8 cellular contexts compared by ENCODE assay signal in the genomic region with DNA sequence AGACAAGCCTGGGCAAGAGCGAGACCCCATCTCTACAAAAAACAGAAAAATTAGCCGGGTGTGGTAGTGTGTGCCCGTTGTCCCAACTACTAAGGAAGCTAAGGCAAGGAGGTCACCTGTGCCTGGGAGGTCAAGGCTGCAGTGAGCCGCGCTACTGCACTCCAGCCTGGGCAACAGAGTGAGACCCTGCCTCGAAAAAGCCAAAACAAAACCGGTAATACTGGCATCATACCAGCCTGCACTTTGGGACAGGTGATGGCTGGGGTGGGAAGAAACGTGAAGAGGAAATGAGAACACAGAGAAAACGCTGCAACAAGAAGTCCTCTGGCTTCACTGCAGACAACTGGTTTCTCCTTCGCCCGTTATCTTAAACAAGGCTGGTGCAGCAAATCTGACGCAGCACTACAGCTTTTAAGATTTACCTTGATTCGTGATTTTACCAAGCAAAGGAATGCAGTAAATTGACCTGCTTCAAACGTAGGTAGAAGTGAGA. TPM values are rescaled to one million over a fixed set of nuclear protein-coding genes. Genes with fewer than 3 reads are reported as not detected.
DNase-seq lines count a peak whose midpoint lies in the region; ATAC-seq and TF ChIP-seq lines count a peak whose summit lies in the region.

No MANE protein-coding gene starts in this region.

- H3K9me3 ChIP-seq in WERI-Rb-1 (ENCODE audit: severe bottlenecking): no peaks in the 10 kb centered on the region

- intact Hi-C loops in sciatic nerve (cut with DNase I): no loop called here

- no peak for TF ChIP-seq CTCF in WERI-Rb-1 (IDR thresholded peaks at IDR 0.05; ENCODE audit: low read depth, low read length)

- peak overlapping the region; percentile 100 for H3K27ac ChIP-seq in WERI-Rb-1

- ATAC-seq in GM18861 (IDR thresholded peaks at IDR 0.05; ENCODE audit: unreplicated experiment) (peak; percentile 16), HG02884 (IDR thresholded peaks at IDR 0.05; ENCODE audit: unreplicated experiment) (peak; percentile 5), sciatic nerve (peak; percentile 33), HG03520 (IDR thresholded peaks at IDR 0.05; ENCODE audit: unreplicated experiment) (no peak)

- no peaks in the 10 kb centered on the region for H3K27me3 ChIP-seq in WERI-Rb-1 (ENCODE audit: insufficient read depth, low read depth, severe bottlenecking)

- no peak for DNase-seq in WERI-Rb-1
- peak; percentile 46 for DNase-seq in germinal center (ENCODE audit: low spot score)
- no peak for DNase-seq in sciatic nerve (ENCODE audit: low spot score)
- no peak for DNase-seq in cerebellum (ENCODE audit: low spot score)
- DNase-seq in DMS 273 (lab: John Stamatoyannopoulos, UW; ENCODE audit: unreplicated experiment): no peak

- peak overlapping the region; percentile 54 for H3K4me3 ChIP-seq in WERI-Rb-1 (ENCODE audit: low read depth, low read length)

- peaks cover 80% of the 10 kb centered on the region for H3K36me3 ChIP-seq in WERI-Rb-1

RNA-seq across cellular contexts. Expression of a gene that starts 0.7 kb away (rescaled TPM):
- total RNA-seq in sciatic nerve (135 TPM), cerebellum (58.4 TPM)

RNA-seq across cellular contexts. Expression of a gene that starts 17.8 kb away (rescaled TPM):
- 108 TPM for total RNA-seq in sciatic nerve
- total RNA-seq in cerebellum: 84.8 TPM

RNA-seq across cellular contexts. Expression of a gene that starts 37.7 kb away (rescaled TPM):
- 21.2 TPM for total RNA-seq in sciatic nerve
- total RNA-seq in cerebellum: 15.3 TPM

RNA-seq across cellular contexts. Expression of a gene that starts 39.2 kb away (rescaled TPM):
- total RNA-seq in sciatic nerve: 69.8 TPM
- total RNA-seq in cerebellum: 0.54 TPM
